In the genomic region with DNA sequence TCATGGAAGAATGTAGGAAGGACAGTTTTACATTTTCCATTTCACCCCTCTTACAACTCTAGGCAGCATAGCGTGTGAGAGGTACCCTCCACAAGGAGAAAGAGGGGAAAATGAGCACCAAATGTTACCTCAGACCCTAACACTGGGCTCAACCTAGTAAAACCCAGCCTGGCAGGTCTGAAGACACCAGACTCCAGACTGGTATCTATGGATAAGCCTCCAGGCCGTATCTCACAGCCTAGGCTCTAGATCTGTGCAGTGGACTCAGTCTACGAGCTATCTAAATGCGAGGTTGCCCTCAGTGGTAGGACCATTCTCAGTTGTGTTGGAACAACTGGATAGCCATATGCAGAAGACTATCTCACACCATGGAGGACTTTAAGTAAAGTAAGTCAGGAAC, we compare ENCODE assay signal across 1 cellular context.
TF ChIP-seq lines count a peak whose summit lies in the region.

No MANE protein-coding gene starts in this region.

TF ChIP-seq in K562, 482 proteins besides CTCF, POLR2A, EP300 and RAD21:
- TF ChIP-seq, protein P1, sequence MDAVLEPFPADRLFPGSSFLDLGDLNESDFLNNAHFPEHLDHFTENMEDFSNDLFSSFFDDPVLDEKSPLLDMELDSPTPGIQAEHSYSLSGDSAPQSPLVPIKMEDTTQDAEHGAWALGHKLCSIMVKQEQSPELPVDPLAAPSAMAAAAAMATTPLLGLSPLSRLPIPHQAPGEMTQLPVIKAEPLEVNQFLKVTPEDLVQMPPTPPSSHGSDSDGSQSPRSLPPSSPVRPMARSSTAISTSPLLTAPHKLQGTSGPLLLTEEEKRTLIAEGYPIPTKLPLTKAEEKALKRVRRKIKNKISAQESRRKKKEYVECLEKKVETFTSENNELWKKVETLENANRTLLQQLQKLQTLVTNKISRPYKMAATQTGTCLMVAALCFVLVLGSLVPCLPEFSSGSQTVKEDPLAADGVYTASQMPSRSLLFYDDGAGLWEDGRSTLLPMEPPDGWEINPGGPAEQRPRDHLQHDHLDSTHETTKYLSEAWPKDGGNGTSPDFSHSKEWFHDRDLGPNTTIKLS (IDR thresholded peaks at IDR 0.05; ENCODE audit: borderline replicate concordance, low read depth), result no peak
- no peak for TF ChIP-seq RBBP5 (IDR thresholded peaks at IDR 0.05; ENCODE audit: borderline replicate concordance, insufficient read depth, low read length, poor library complexity, severe bottlenecking)
- TF ChIP-seq JUN (IDR thresholded peaks at IDR 0.05; ENCODE audit: borderline replicate concordance, low read depth, low read length), result no peak
- no peak for TF ChIP-seq JUN (CRISPR knock-in tag; IDR thresholded peaks at IDR 0.05; ENCODE audit: borderline replicate concordance)
- TF ChIP-seq IRF2 (CRISPR knock-in tag; IDR thresholded peaks at IDR 0.05), result no peak
- no peak for TF ChIP-seq MTA3 (IDR thresholded peaks at IDR 0.05; ENCODE audit: borderline replicate concordance)
